ENCODE assay signal across 1 cellular context in genomic region chr1:172470149-172470548, GRCh38.
TF ChIP-seq lines count a peak whose summit lies in the region.

No MANE protein-coding gene starts in this region.

TF ChIP-seq in HepG2, 621 proteins besides CTCF, POLR2A, EP300 and RAD21 (continued from another document and continues in another):
- TF ChIP-seq ARID3A (IDR thresholded peaks at IDR 0.05; ENCODE audit: low read depth, low read length) (peak; percentile 90), ZNF580 (CRISPR knock-in tag; IDR thresholded peaks at IDR 0.05; ENCODE audit: borderline replicate concordance, low read depth) (no peak), FOXP1 (IDR thresholded peaks at IDR 0.05) (no peak), FOXP1 (CRISPR knock-in tag; IDR thresholded peaks at IDR 0.05) (peak; percentile 74), ZNF275 (CRISPR knock-in tag; IDR thresholded peaks at IDR 0.05; ENCODE audit: borderline replicate concordance) (no peak), PAXIP1 (CRISPR knock-in tag; conservative IDR thresholded peaks at IDR 0.05) (peak; percentile 96), ZNF362 (CRISPR knock-in tag; IDR thresholded peaks at IDR 0.05; ENCODE audit: borderline replicate concordance) (peak; percentile 62; the same call in 1 of the 2 replicates), ZBTB38 (CRISPR knock-in tag; IDR thresholded peaks at IDR 0.05) (no peak), ZNF639 (CRISPR knock-in tag; conservative IDR thresholded peaks at IDR 0.05) (0 out of 2 replicates have a peak, but pooled peaks have one; percentile 28), KDM3A (CRISPR knock-in tag; IDR thresholded peaks at IDR 0.05; ENCODE audit: low read depth) (peak; percentile 45; the same call in 1 of the 2 replicates), FOXO1 (CRISPR knock-in tag; IDR thresholded peaks at IDR 0.05) (peak; percentile 85; the same call in 1 of the 2 replicates), ZNF224 (CRISPR knock-in tag; IDR thresholded peaks at IDR 0.05) (no peak), ZSCAN29 (CRISPR knock-in tag; conservative IDR thresholded peaks at IDR 0.05) (no peak), BATF2 (CRISPR knock-in tag; IDR thresholded peaks at IDR 0.05) (no peak), ZHX2 (IDR thresholded peaks at IDR 0.05; ENCODE audit: low read depth) (no peak), ZHX2 (CRISPR knock-in tag; IDR thresholded peaks at IDR 0.05; ENCODE audit: borderline replicate concordance) (no peak), EEA1 (CRISPR knock-in tag; IDR thresholded peaks at IDR 0.05; ENCODE audit: borderline replicate concordance) (no peak), RCOR2 (CRISPR knock-in tag; IDR thresholded peaks at IDR 0.05) (peak; percentile 51), ZBTB14 (CRISPR knock-in tag; IDR thresholded peaks at IDR 0.05) (no peak), KLF6 (CRISPR knock-in tag; IDR thresholded peaks at IDR 0.05) (peak; percentile 67; the same call in 1 of the 2 replicates), SMC3 (IDR thresholded peaks at IDR 0.05; ENCODE audit: low read length) (no peak; the same call in 1 of the 2 replicates), ARID4A (CRISPR knock-in tag; IDR thresholded peaks at IDR 0.05; ENCODE audit: borderline replicate concordance) (peak; percentile 23; the same call in 1 of the 2 replicates), ZBTB10 (CRISPR knock-in tag; IDR thresholded peaks at IDR 0.05; ENCODE audit: borderline replicate concordance) (no peak), ERF (CRISPR knock-in tag; IDR thresholded peaks at IDR 0.05) (peak; percentile 69), ZNF572 (CRISPR knock-in tag; IDR thresholded peaks at IDR 0.05) (no peak), ZSCAN25 (CRISPR knock-in tag; IDR thresholded peaks at IDR 0.05) (no peak)
